In genomic region chr16:2357331-2357730, GRCh38 we compare ENCODE assay signal across 30 cellular contexts.
"Had no signal": no experiment of that assay in that cellular context is flagged by ENCODE, and none has a peak within 500 bp of the region (broad histone marks: within the 10 kb centered on the region; RNA-seq: fewer than 3 reads in every experiment).

No MANE protein-coding gene starts in this region.

- H3K9me3 ChIP-seq: adrenal gland, ascending aorta, body of pancreas, breast epithelium had no signal

- H3K27ac ChIP-seq: adrenal gland, ascending aorta, body of pancreas, brain microvascular endothelial cell, breast epithelium, cardiac muscle cell had no signal

- H3K4me1 ChIP-seq: adrenal gland, ascending aorta, breast epithelium had no signal

- DNase-seq: activated effector memory CD4-positive, alpha-beta T cell treated with anti-CD3 and anti-CD28 coated beads, Interleukin-2, amount 50 U/mL, for 16 hours; activated effector memory CD4-positive, alpha-beta T cell treated with Interleukin-2 at 50 U/mL for 16 hours; activated gamma-delta T cell; activated gamma-delta T cell treated with Interleukin-2 at 50 U/mL for 16 hours; activated naive CD4-positive, alpha-beta T cell; activated naive CD4-positive, alpha-beta T cell treated with anti-CD3 and anti-CD28 coated beads for 36 hours; activated naive CD4-positive, alpha-beta T cell treated with anti-CD3 and anti-CD28 coated beads, Interleukin-2, amount 10 ng/mL, durations not matched to agents 7 days and 5 days; activated naive CD4-positive, alpha-beta T cell treated with anti-CD3 and anti-CD28 coated beads, Interleukin-2, amount 50 U/mL, for 16 hours; activated naive CD4-positive, alpha-beta T cell treated with Interleukin-2 at 50 U/mL for 16 hours; activated naive CD8-positive, alpha-beta T cell treated with anti-CD3 and anti-CD28 coated beads for 36 hours; activated naive CD8-positive, alpha-beta T cell treated with anti-CD3 and anti-CD28 coated beads, Interleukin-2, amount 10 ng/mL, durations not matched to agents 7 days and 5 days; activated naive CD8-positive, alpha-beta T cell treated with anti-CD3 and anti-CD28 coated beads, Interleukin-2, amount 50 U/mL, for 24 hours; activated T-cell treated with anti-CD3 and anti-CD28 coated beads, Interleukin-2, amount 50 U/mL, for 1 hour; activated T-cell treated with anti-CD3 and anti-CD28 coated beads, Interleukin-2, amount 50 U/mL, for 24 hours; activated T-cell treated with anti-CD3 and anti-CD28 coated beads, Interleukin-2, amount 50 U/mL, for 4 hours; activated T-cell treated with anti-CD3 and anti-CD28 coated beads, Interleukin-2, amount 50 U/mL, for 48 hours; activated T-cell treated with anti-CD3 and anti-CD28 coated beads, Interleukin-2, amount 50 U/mL, for 72 hours; adrenal gland; amniotic stem cell; amygdala; anterior cingulate cortex; aorta; body of pancreas; brain microvascular endothelial cell; caudate nucleus; central memory CD4-positive, alpha-beta T cell; cerebellar nuclear complex had no signal

- H3K4me3 ChIP-seq: adrenal gland, ascending aorta, body of pancreas, breast epithelium, cardiac muscle cell had no signal

- H3K36me3 ChIP-seq: adrenal gland, ascending aorta, brain microvascular endothelial cell, breast epithelium, cardiac muscle cell had no signal
